11 cellular contexts compared by ENCODE assay signal in the genomic region with DNA sequence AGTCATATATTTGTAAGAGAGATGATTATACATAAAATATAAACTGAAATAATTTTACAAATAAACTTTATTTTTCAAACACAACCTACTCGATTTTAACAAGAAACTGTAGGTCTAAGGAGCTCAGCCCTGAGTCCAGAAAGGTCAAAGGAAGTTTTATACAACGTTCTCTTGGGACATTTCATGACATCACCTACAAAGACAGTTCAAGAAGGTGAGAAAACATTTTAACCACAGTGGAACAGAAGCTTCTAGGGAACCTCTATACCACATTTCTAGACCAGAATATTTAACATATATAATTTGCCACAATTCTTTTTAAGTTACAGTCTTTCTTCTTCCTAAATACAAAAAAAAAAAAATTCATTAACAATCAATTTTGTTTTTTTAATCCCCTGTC. TPM values are rescaled to one million over a fixed set of nuclear protein-coding genes. Genes with fewer than 3 reads are reported as not detected.
DNase-seq lines count a peak whose midpoint lies in the region; ATAC-seq, FAIRE-seq and TF ChIP-seq lines count a peak whose summit lies in the region.
"Had no signal": no experiment of that assay in that cellular context is flagged by ENCODE, and none has a peak within 500 bp of the region (broad histone marks: within the 10 kb centered on the region; RNA-seq: fewer than 3 reads in every experiment).

No MANE protein-coding gene starts in this region.

- peak; percentile 17 for FAIRE-seq in pancreas (lab: Jason Lieb, UNC)

- H3K4me3 Mint-ChIP-seq in activated T-helper 2 cell treated with anti-CD3 and anti-CD28 coated beads, Interferon-gamma antibody, Interleukin-2, Interleukin-4, amounts not matched to agents 10 μg/mL and 5 μg/mL and 100 μg/mL, durations not matched to agents 14 hours and 24 hours and 36 hours (ENCODE audit: low read depth) = peak overlapping the region; percentile 66
- H3K4me3 Mint-ChIP-seq in CD14-positive monocyte = no peak overlapping the region
- H3K4me3 Mint-ChIP-seq: dendritic cell treated with granulocyte-macrophage colony-stimulating factor and Interleukin-4, amounts not matched to agents 40 ng/mL and 50 ng/mL, for 4 days; GM23338 had no signal

- no peak for TF ChIP-seq CTCF in pancreas (IDR thresholded peaks at IDR 0.05)
- no peak for TF ChIP-seq CTCF in CD14-positive monocyte (IDR thresholded peaks at IDR 0.05)

- peak overlapping the region; percentile 59 for H3K27ac ChIP-seq in GM23248
- H3K27ac ChIP-seq in pancreas = no peak overlapping the region
- H3K27ac ChIP-seq: PC-9 had no signal

- H3K9me3 ChIP-seq in GM23248 (ENCODE audit: low read depth) (no peaks in the 10 kb centered on the region), pancreas (no peaks in the 10 kb centered on the region)

- H3K4me1 ChIP-seq in GM23248 (ENCODE audit: insufficient read depth) (peaks cover 40% of the 10 kb centered on the region), pancreas (peaks cover 0 to under 1% (median 0%) of the 10 kb centered on the region in 3 donors)

- no peaks in the 10 kb centered on the region for H3K27me3 Mint-ChIP-seq in activated T-helper 2 cell treated with anti-CD3 and anti-CD28 coated beads, Interferon-gamma antibody, Interleukin-2, Interleukin-4, amounts not matched to agents 10 μg/mL and 5 μg/mL and 100 μg/mL, durations not matched to agents 14 hours and 24 hours and 36 hours (ENCODE audit: low read depth)
- no peaks in the 10 kb centered on the region for H3K27me3 Mint-ChIP-seq in CD14-positive monocyte (ENCODE audit: low read depth in 3 of 3)
- H3K27me3 Mint-ChIP-seq: dendritic cell treated with granulocyte-macrophage colony-stimulating factor and Interleukin-4, amounts not matched to agents 40 ng/mL and 50 ng/mL, for 4 days had no signal

- DNase-seq in GM23248 (no peak), pancreas (no peak), CD14-positive monocyte (ENCODE audit: low spot score) (no peak), NCI-H510A (lab: John Stamatoyannopoulos, UW) (no peak)
- no peak for DNase-seq in activated T-helper 2 cell treated with anti-CD3 and anti-CD28 coated beads, Interferon-gamma antibody, Interleukin-2, Interleukin-4, amounts not matched to agents 10 μg/mL and 5 μg/mL and 100 μg/mL, durations not matched to agents 14 hours and 24 hours and 36 hours (ENCODE audit: low spot score)
- DNase-seq: NCI-H2081 had no signal

- peaks cover 6% of the 10 kb centered on the region for H3K9me3 Mint-ChIP-seq in activated T-helper 2 cell treated with anti-CD3 and anti-CD28 coated beads, Interferon-gamma antibody, Interleukin-2, Interleukin-4, amounts not matched to agents 10 μg/mL and 5 μg/mL and 100 μg/mL, durations not matched to agents 14 hours and 24 hours and 36 hours
- H3K9me3 Mint-ChIP-seq in CD14-positive monocyte = peaks cover 0 to 2% (median 0%) of the 10 kb centered on the region in 7 donors
- H3K9me3 Mint-ChIP-seq: dendritic cell treated with granulocyte-macrophage colony-stimulating factor and Interleukin-4, amounts not matched to agents 40 ng/mL and 50 ng/mL, for 4 days; GM23338 had no signal

- no peak overlapping the region for H2AFZ ChIP-seq in GM23248
- H2AFZ ChIP-seq: GM23338, PC-9 had no signal

- intact Hi-C loops in activated T-helper 2 cell treated with anti-CD3 and anti-CD28 coated beads, Interferon-gamma antibody, Interleukin-2, Interleukin-4, amounts not matched to agents 10 μg/mL and 5 μg/mL and 100 μg/mL, durations not matched to agents 14 hours and 24 hours and 36 hours (cut with micrococcal nuclease) = loop anchor here (1.0 to 5.0 kb wide), 5 partner anchors 18 to 779 kb away; partner anchors contain the start of gene ALCAM
- intact Hi-C loops in pancreas (cut with DNase I) = no loop called here
- intact Hi-C loops in CD14-positive monocyte (cut with micrococcal nuclease) = no loop called here

- no peaks in the 10 kb centered on the region for H4K20me1 ChIP-seq in GM23248 (ENCODE audit: insufficient read depth)

- in situ Hi-C loops in GM23248 (cut with MboI) = no loop called here

- H3K36me3 Mint-ChIP-seq in activated T-helper 2 cell treated with anti-CD3 and anti-CD28 coated beads, Interferon-gamma antibody, Interleukin-2, Interleukin-4, amounts not matched to agents 10 μg/mL and 5 μg/mL and 100 μg/mL, durations not matched to agents 14 hours and 24 hours and 36 hours (ENCODE audit: low read depth) = peaks cover 68% of the 10 kb centered on the region
- peaks cover 6% of the 10 kb centered on the region in 2 donors for H3K36me3 Mint-ChIP-seq in CD14-positive monocyte

- no peaks in the 10 kb centered on the region for H3K9me2 ChIP-seq in GM23248 (ENCODE audit: insufficient read depth)

- H3K36me3 ChIP-seq in GM23248 (ENCODE audit: low read depth) (peaks cover 18% of the 10 kb centered on the region), pancreas (no peaks in the 10 kb centered on the region)

- H3K27me3 ChIP-seq in GM23248 (replicated peaks; ENCODE audit: insufficient read depth) = no peaks in the 10 kb centered on the region
- no peaks in the 10 kb centered on the region for H3K27me3 ChIP-seq in pancreas

- no peak overlapping the region for H3K9ac ChIP-seq in GM23248

- peaks cover 100% of the 10 kb centered on the region for H3K79me2 ChIP-seq in GM23248 (ENCODE audit: insufficient read depth)

- H3K4me3 ChIP-seq in GM23248 (no peak overlapping the region), pancreas (no peak overlapping the region)
- H3K4me3 ChIP-seq: GM23338, PC-9 had no signal

- ATAC-seq in GM18870 (IDR thresholded peaks at IDR 0.05; ENCODE audit: unreplicated experiment) (peak; percentile 43), pancreas (no peak), GM19455 (IDR thresholded peaks at IDR 0.05; ENCODE audit: unreplicated experiment) (no peak)

- peaks cover 75% of the 10 kb centered on the region for H3K4me1 Mint-ChIP-seq in activated T-helper 2 cell treated with anti-CD3 and anti-CD28 coated beads, Interferon-gamma antibody, Interleukin-2, Interleukin-4, amounts not matched to agents 10 μg/mL and 5 μg/mL and 100 μg/mL, durations not matched to agents 14 hours and 24 hours and 36 hours (ENCODE audit: low read depth)
- peaks cover 5% of the 10 kb centered on the region for H3K4me1 Mint-ChIP-seq in CD14-positive monocyte

- WGBS in GM23248 (ENCODE audit: low coverage in 1 of 2, low lambda C conversion rate in 2 of 2, missing lambda C conversion rate in 2 of 2), 2 experiments = 85 to 91% methylated on average over 2 of the region's 2 CpGs
- 59 to 61% methylated on average over 2 of the region's 2 CpGs for WGBS in pancreas, 2 donors

- H3K4me2 ChIP-seq in GM23248 (ENCODE audit: unreplicated experiment) = no peak overlapping the region
- H3K4me2 ChIP-seq: GM23338, PC-9 had no signal

- H3K27ac Mint-ChIP-seq in activated T-helper 2 cell treated with anti-CD3 and anti-CD28 coated beads, Interferon-gamma antibody, Interleukin-2, Interleukin-4, amounts not matched to agents 10 μg/mL and 5 μg/mL and 100 μg/mL, durations not matched to agents 14 hours and 24 hours and 36 hours = peak overlapping the region; percentile 97
- peak overlapping the region in 1 of 7 donors; percentile 51 for H3K27ac Mint-ChIP-seq in CD14-positive monocyte
- H3K27ac Mint-ChIP-seq: dendritic cell treated with granulocyte-macrophage colony-stimulating factor and Interleukin-4, amounts not matched to agents 40 ng/mL and 50 ng/mL, for 4 days had no signal

- H3F3A ChIP-seq in GM23248 (ENCODE audit: insufficient read depth) = peaks cover 70% of the 10 kb centered on the region

RNA-seq across cellular contexts. Expression of gene CBLB, which starts 40.1 kb away (rescaled TPM):
- 36.6 and 60.7 TPM in 2 replicates for total RNA-seq in GM23248 (2014; rRNA removed; shearing (Covaris generic))
- polyA plus RNA-seq in GM23248 (2016; fragmentation: Nextera tagmentation; extraction: Ambion mirVana) (36.4 and 41.9 TPM in 2 replicates), pancreas (1 to 10 TPM; 5.3 to 9.5 TPM), CD14-positive monocyte (1 to 10 TPM; 1.6 to 3.6 TPM)
- 146 and 152 TPM in 2 replicates for total RNA-seq in activated T-helper 2 cell treated with anti-CD3 and anti-CD28 coated beads, Interferon-gamma antibody, Interleukin-2, Interleukin-4, amounts not matched to agents 10 μg/mL and 5 μg/mL and 100 μg/mL, durations not matched to agents 14 hours and 24 hours and 36 hours
- total RNA-seq in pancreas = 10 to 100 TPM in 4 of 6 donors, 1 to 10 TPM in 2; 9.1 to 23.3 (median 12.3) TPM
